In genomic region chr12:107092669-107093546, GRCh38 we compare ENCODE assay signal across 1 cellular context.
TF ChIP-seq lines count a peak whose summit lies in the region.

No MANE protein-coding gene starts in this region.

TF ChIP-seq in A549, 52 proteins besides CTCF, POLR2A, EP300 and RAD21 (continued from another document):
- TF ChIP-seq, protein P1, sequence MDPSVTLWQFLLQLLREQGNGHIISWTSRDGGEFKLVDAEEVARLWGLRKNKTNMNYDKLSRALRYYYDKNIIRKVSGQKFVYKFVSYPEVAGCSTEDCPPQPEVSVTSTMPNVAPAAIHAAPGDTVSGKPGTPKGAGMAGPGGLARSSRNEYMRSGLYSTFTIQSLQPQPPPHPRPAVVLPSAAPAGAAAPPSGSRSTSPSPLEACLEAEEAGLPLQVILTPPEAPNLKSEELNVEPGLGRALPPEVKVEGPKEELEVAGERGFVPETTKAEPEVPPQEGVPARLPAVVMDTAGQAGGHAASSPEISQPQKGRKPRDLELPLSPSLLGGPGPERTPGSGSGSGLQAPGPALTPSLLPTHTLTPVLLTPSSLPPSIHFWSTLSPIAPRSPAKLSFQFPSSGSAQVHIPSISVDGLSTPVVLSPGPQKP (IDR thresholded peaks at IDR 0.05; ENCODE audit: low read depth, low read length), result no peak
- 0 out of 2 replicates have a peak, but pooled peaks have one; percentile 26 for TF ChIP-seq RFX5 (IDR thresholded peaks at IDR 0.05)
